Comparison of ENCODE assay signal across 1 cellular context in the genomic region with DNA sequence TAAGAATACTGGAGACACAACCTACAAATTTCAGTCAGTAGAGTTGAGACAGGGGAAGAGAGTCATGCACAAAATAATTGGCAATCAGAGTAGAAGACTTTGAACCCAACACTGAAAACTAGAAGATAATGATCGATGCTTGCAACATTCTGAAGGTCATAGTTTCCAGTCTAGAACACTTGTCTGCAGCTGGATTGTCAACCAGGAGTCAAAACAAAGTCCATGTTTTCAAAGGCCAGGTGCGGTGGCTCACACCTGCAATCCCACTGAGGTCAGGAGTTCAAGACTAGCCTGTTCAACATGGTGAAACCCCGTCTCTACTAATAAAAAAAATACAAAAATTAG.
TF ChIP-seq lines count a peak whose summit lies in the region.

No MANE protein-coding gene starts in this region.

TF ChIP-seq in HepG2, 621 proteins besides CTCF, POLR2A, EP300 and RAD21 (continued from another document and continues in another):
- peak; percentile 49; the same call in 1 of the 2 replicates for TF ChIP-seq ZNF3 (CRISPR knock-in tag; IDR thresholded peaks at IDR 0.05)
- TF ChIP-seq ZNF816 (CRISPR knock-in tag; IDR thresholded peaks at IDR 0.05; ENCODE audit: borderline replicate concordance): no peak
- TF ChIP-seq ZNF446 (CRISPR knock-in tag; IDR thresholded peaks at IDR 0.05): no peak
- TF ChIP-seq, protein P1, sequence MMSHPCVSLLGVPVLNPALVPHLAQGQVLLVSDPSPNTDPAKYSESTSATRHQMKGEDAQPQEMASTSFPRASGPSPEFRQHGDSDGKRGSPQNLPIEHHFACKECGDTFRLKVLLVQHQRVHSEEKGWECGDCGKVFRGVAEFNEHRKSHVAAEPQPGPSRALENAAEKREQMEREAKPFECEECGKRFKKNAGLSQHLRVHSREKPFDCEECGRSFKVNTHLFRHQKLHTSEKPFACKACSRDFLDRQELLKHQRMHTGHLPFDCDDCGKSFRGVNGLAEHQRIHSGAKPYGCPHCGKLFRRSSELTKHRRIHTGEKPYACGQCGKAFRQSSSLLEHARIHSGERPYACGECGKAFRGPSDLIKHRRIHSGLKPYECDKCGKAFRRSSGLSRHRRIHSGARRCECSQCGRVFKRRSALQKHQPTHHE (CRISPR knock-in tag; IDR thresholded peaks at IDR 0.05; ENCODE audit: borderline replicate concordance): no peak
- TF ChIP-seq AKAP8 (CRISPR knock-in tag; IDR thresholded peaks at IDR 0.05): no peak
- peak; percentile 35; the same call in 1 of the 2 replicates for TF ChIP-seq ZBTB3 (CRISPR knock-in tag; IDR thresholded peaks at IDR 0.05; ENCODE audit: borderline replicate concordance, low read depth)
- peak; percentile 87 for TF ChIP-seq FOSL2 (CRISPR knock-in tag; IDR thresholded peaks at IDR 0.05)
- peak; percentile 46; the same call in 1 of the 2 replicates for TF ChIP-seq HOXD1 (CRISPR knock-in tag; IDR thresholded peaks at IDR 0.05)
- TF ChIP-seq ZNF746 (CRISPR knock-in tag; IDR thresholded peaks at IDR 0.05): no peak
- no peak for TF ChIP-seq ZNF83 (CRISPR knock-in tag; IDR thresholded peaks at IDR 0.05; ENCODE audit: borderline replicate concordance)
- TF ChIP-seq, protein P2, sequence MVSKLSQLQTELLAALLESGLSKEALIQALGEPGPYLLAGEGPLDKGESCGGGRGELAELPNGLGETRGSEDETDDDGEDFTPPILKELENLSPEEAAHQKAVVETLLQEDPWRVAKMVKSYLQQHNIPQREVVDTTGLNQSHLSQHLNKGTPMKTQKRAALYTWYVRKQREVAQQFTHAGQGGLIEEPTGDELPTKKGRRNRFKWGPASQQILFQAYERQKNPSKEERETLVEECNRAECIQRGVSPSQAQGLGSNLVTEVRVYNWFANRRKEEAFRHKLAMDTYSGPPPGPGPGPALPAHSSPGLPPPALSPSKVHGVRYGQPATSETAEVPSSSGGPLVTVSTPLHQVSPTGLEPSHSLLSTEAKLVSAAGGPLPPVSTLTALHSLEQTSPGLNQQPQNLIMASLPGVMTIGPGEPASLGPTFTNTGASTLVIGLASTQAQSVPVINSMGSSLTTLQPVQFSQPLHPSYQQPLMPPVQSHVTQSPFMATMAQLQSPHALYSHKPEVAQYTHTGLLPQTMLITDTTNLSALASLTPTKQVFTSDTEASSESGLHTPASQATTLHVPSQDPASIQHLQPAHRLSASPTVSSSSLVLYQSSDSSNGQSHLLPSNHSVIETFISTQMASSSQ (IDR thresholded peaks at IDR 0.05; ENCODE audit: low read depth): 0 out of 2 replicates have a peak, but pooled peaks have one; percentile 28
- TF ChIP-seq, protein P2 (CRISPR knock-in tag; IDR thresholded peaks at IDR 0.05; ENCODE audit: borderline replicate concordance): 0 out of 2 replicates have a peak, but pooled peaks have one; percentile 21
- TF ChIP-seq IRX3 (CRISPR knock-in tag; IDR thresholded peaks at IDR 0.05; ENCODE audit: borderline replicate concordance, low read depth): no peak
- peak; percentile 98 for TF ChIP-seq HMG20A (CRISPR knock-in tag; IDR thresholded peaks at IDR 0.05; ENCODE audit: borderline replicate concordance)
- peak; percentile 94 for TF ChIP-seq ZMYM2 (CRISPR knock-in tag; IDR thresholded peaks at IDR 0.05)
- TF ChIP-seq, protein P3, sequence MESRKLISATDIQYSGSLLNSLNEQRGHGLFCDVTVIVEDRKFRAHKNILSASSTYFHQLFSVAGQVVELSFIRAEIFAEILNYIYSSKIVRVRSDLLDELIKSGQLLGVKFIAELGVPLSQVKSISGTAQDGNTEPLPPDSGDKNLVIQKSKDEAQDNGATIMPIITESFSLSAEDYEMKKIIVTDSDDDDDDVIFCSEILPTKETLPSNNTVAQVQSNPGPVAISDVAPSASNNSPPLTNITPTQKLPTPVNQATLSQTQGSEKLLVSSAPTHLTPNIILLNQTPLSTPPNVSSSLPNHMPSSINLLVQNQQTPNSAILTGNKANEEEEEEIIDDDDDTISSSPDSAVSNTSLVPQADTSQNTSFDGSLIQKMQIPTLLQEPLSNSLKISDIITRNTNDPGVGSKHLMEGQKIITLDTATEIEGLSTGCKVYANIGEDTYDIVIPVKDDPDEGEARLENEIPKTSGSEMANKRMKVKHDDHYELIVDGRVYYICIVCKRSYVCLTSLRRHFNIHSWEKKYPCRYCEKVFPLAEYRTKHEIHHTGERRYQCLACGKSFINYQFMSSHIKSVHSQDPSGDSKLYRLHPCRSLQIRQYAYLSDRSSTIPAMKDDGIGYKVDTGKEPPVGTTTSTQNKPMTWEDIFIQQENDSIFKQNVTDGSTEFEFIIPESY (CRISPR knock-in tag; IDR thresholded peaks at IDR 0.05): peak; percentile 47; the same call in 1 of the 2 replicates
- TF ChIP-seq ZNF264 (CRISPR knock-in tag; IDR thresholded peaks at IDR 0.05): 0 out of 2 replicates have a peak, but pooled peaks have one; percentile 27
- TF ChIP-seq, protein P4, sequence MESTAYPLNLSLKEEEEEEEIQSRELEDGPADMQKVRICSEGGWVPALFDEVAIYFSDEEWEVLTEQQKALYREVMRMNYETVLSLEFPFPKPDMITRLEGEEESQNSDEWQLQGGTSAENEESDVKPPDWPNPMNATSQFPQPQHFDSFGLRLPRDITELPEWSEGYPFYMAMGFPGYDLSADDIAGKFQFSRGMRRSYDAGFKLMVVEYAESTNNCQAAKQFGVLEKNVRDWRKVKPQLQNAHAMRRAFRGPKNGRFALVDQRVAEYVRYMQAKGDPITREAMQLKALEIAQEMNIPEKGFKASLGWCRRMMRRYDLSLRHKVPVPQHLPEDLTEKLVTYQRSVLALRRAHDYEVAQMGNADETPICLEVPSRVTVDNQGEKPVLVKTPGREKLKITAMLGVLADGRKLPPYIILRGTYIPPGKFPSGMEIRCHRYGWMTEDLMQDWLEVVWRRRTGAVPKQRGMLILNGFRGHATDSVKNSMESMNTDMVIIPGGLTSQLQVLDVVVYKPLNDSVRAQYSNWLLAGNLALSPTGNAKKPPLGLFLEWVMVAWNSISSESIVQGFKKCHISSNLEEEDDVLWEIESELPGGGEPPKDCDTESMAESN (CRISPR knock-in tag; conservative IDR thresholded peaks at IDR 0.05): peak; percentile 54; the same call in 1 of the 2 replicates
- no peak for TF ChIP-seq XBP1 (CRISPR knock-in tag; IDR thresholded peaks at IDR 0.05)
- TF ChIP-seq YEATS4 (CRISPR knock-in tag; IDR thresholded peaks at IDR 0.05; ENCODE audit: borderline replicate concordance): peak; percentile 40; the same call in 1 of the 2 replicates
- no peak for TF ChIP-seq GLI4 (CRISPR knock-in tag; IDR thresholded peaks at IDR 0.05; ENCODE audit: borderline replicate concordance)
- peak; percentile 85 to 94 for TF ChIP-seq NR2F1 (CRISPR knock-in tag; IDR thresholded peaks at IDR 0.05)
- TF ChIP-seq HNF4G (IDR thresholded peaks at IDR 0.05; ENCODE audit: borderline replicate concordance, low read depth, low read length): peak; percentile 96
- peak; percentile 88; the same call in 1 of the 2 replicates for TF ChIP-seq HNF4G (CRISPR knock-in tag; IDR thresholded peaks at IDR 0.05; ENCODE audit: borderline replicate concordance, low read depth)
- TF ChIP-seq DMAP1 (CRISPR knock-in tag; IDR thresholded peaks at IDR 0.05): no peak
- TF ChIP-seq, protein P5, sequence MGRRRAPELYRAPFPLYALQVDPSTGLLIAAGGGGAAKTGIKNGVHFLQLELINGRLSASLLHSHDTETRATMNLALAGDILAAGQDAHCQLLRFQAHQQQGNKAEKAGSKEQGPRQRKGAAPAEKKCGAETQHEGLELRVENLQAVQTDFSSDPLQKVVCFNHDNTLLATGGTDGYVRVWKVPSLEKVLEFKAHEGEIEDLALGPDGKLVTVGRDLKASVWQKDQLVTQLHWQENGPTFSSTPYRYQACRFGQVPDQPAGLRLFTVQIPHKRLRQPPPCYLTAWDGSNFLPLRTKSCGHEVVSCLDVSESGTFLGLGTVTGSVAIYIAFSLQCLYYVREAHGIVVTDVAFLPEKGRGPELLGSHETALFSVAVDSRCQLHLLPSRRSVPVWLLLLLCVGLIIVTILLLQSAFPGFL (CRISPR knock-in tag; IDR thresholded peaks at IDR 0.05): no peak
- no peak; the same call in 1 of the 2 replicates for TF ChIP-seq CBX5 (CRISPR knock-in tag; IDR thresholded peaks at IDR 0.05; ENCODE audit: borderline replicate concordance)
- peak; percentile 71; the same call in 1 of the 2 replicates for TF ChIP-seq ONECUT2 (CRISPR knock-in tag; IDR thresholded peaks at IDR 0.05)
- TF ChIP-seq, protein P6, sequence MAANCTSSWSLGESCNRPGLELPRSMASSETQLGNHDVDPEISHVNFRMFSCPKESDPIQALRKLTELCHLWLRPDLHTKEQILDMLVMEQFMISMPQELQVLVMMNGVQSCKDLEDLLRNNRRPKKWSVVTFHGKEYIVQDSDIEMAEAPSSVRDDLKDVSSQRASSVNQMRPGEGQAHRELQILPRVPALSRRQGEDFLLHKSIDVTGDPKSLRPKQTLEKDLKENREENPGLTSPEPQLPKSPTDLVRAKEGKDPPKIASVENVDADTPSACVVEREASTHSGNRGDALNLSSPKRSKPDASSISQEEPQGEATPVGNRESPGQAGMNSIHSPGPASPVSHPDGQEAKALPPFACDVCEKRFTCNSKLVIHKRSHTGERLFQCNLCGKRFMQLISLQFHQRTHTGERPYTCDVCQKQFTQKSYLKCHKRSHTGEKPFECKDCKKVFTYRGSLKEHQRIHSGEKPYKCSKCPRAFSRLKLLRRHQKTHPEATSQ (CRISPR knock-in tag; IDR thresholded peaks at IDR 0.05; ENCODE audit: borderline replicate concordance): peak; percentile 45; the same call in 1 of the 2 replicates
- TF ChIP-seq SMC3 (IDR thresholded peaks at IDR 0.05; ENCODE audit: low read length): peak; percentile 54
- no peak for TF ChIP-seq KLF6 (CRISPR knock-in tag; IDR thresholded peaks at IDR 0.05)
- TF ChIP-seq, protein P7, sequence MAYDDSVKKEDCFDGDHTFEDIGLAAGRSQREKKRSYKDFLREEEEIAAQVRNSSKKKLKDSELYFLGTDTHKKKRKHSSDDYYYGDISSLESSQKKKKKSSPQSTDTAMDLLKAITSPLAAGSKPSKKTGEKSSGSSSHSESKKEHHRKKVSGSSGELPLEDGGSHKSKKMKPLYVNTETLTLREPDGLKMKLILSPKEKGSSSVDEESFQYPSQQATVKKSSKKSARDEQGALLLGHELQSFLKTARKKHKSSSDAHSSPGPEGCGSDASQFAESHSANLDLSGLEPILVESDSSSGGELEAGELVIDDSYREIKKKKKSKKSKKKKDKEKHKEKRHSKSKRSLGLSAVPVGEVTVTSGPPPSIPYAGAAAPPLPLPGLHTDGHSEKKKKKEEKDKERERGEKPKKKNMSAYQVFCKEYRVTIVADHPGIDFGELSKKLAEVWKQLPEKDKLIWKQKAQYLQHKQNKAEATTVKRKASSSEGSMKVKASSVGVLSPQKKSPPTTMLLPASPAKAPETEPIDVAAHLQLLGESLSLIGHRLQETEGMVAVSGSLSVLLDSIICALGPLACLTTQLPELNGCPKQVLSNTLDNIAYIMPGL (CRISPR knock-in tag; IDR thresholded peaks at IDR 0.05; ENCODE audit: borderline replicate concordance in 1 of 2, low read depth in 1 of 2): no peak; a peak in 1 of 4 replicates
- peak; percentile 94 for TF ChIP-seq TBX2 (CRISPR knock-in tag; IDR thresholded peaks at IDR 0.05; ENCODE audit: borderline replicate concordance)
- peak; percentile 75 for TF ChIP-seq CREM (IDR thresholded peaks at IDR 0.05)
- no peak for TF ChIP-seq CREM (CRISPR knock-in tag; IDR thresholded peaks at IDR 0.05)
- TF ChIP-seq SP140L (CRISPR knock-in tag; IDR thresholded peaks at IDR 0.05; ENCODE audit: borderline replicate concordance): no peak
- TF ChIP-seq, protein P8, sequence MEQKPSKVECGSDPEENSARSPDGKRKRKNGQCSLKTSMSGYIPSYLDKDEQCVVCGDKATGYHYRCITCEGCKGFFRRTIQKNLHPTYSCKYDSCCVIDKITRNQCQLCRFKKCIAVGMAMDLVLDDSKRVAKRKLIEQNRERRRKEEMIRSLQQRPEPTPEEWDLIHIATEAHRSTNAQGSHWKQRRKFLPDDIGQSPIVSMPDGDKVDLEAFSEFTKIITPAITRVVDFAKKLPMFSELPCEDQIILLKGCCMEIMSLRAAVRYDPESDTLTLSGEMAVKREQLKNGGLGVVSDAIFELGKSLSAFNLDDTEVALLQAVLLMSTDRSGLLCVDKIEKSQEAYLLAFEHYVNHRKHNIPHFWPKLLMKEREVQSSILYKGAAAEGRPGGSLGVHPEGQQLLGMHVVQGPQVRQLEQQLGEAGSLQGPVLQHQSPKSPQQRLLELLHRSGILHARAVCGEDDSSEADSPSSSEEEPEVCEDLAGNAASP (CRISPR knock-in tag; IDR thresholded peaks at IDR 0.05; ENCODE audit: borderline replicate concordance): peak; percentile 84
- TF ChIP-seq, protein P9, sequence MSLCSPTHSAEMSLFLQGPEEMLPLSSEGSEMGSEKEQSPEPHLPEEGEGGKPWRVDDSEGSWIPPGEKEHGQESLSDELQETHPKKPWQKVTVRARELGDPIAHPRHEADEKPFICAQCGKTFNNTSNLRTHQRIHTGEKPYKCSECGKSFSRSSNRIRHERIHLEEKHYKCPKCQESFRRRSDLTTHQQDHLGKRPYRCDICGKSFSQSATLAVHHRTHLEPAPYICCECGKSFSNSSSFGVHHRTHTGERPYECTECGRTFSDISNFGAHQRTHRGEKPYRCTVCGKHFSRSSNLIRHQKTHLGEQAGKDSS (CRISPR knock-in tag; IDR thresholded peaks at IDR 0.05; ENCODE audit: borderline replicate concordance, low read depth): peak; percentile 52; the same call in 1 of the 2 replicates
- 0 out of 2 replicates have a peak, but pooled peaks have one; percentile 17 for TF ChIP-seq SOX13 (IDR thresholded peaks at IDR 0.05)
- TF ChIP-seq SOX13 (CRISPR knock-in tag; conservative IDR thresholded peaks at IDR 0.05 in 1 of 2, IDR thresholded peaks at IDR 0.05 in 1 of 2): peak in 1 of 2 experiments; percentile 92; a peak in 2 of 4 replicates
- TF ChIP-seq, protein P10, sequence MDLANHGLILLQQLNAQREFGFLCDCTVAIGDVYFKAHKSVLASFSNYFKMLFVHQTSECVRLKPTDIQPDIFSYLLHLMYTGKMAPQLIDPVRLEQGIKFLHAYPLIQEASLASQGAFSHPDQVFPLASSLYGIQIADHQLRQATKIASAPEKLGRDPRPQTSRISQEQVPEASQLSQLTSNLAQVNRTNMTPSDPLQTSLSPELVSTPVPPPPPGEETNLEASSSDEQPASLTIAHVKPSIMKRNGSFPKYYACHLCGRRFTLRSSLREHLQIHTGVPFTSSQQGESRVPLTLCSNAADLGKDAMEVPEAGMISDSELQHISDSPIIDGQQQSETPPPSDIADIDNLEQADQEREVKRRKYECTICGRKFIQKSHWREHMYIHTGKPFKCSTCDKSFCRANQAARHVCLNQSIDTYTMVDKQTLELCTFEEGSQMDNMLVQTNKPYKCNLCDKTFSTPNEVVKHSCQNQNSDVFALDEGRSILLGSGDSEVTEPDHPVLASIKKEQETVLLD (CRISPR knock-in tag; IDR thresholded peaks at IDR 0.05; ENCODE audit: low read depth): no peak
- no peak for TF ChIP-seq ZNF543 (CRISPR knock-in tag; IDR thresholded peaks at IDR 0.05)
- TF ChIP-seq ERF (CRISPR knock-in tag; IDR thresholded peaks at IDR 0.05): 0 out of 2 replicates have a peak, but pooled peaks have one; percentile 49
